ENCODE assay signal across 29 cellular contexts in genomic region chr7:135079068-135079467, GRCh38.
"Had no signal": no experiment of that assay in that cellular context is flagged by ENCODE, and none has a peak within 500 bp of the region (broad histone marks: within the 10 kb centered on the region; RNA-seq: fewer than 3 reads in every experiment).

No MANE protein-coding gene starts in this region.

- H3K27ac ChIP-seq: colonic mucosa, coronary artery, dorsolateral prefrontal cortex, epithelial cell of prostate, esophagus muscularis mucosa, esophagus squamous epithelium, foreskin keratinocyte, gastrocnemius medialis, gastroesophageal sphincter, heart left ventricle, heart right ventricle, hepatocyte had no signal

- H3K27me3 ChIP-seq: colonic mucosa, dorsolateral prefrontal cortex, esophagus muscularis mucosa, esophagus squamous epithelium, gastrocnemius medialis, gastroesophageal sphincter, heart left ventricle, heart right ventricle, hepatocyte had no signal

- H3K4me3 ChIP-seq: colonic mucosa, coronary artery, dorsolateral prefrontal cortex, esophagus muscularis mucosa, esophagus squamous epithelium, gastrocnemius medialis, gastroesophageal sphincter, heart left ventricle, heart right ventricle, hepatocyte had no signal

- H3K4me1 ChIP-seq: colonic mucosa, esophagus muscularis mucosa, esophagus squamous epithelium, foreskin keratinocyte, gastrocnemius medialis, gastroesophageal sphincter, heart left ventricle, heart right ventricle had no signal

- FAIRE-seq: colon, endometrium, endothelial cell of umbilical vein, frontal cortex had no signal

- ATAC-seq: effector memory CD8-positive, alpha-beta T cell; esophagus mucosa; foreskin keratinocyte; gastrocnemius medialis; gastroesophageal sphincter; heart left ventricle; heart right ventricle had no signal

- H3K4me2 ChIP-seq: hepatocyte had no signal

- DNase-seq: colonic mucosa; cortex of kidney; dermis blood vessel endothelial cell; dorsolateral prefrontal cortex; effector CD4-positive, alpha-beta T cell; effector CD8-positive, alpha-beta T cell; effector memory CD4-positive, alpha-beta T cell; effector memory CD8-positive, alpha-beta T cell; endodermal cell; erythroblast; esophagus squamous epithelium; foreskin fibroblast; foreskin keratinocyte; foreskin melanocyte; gastrocnemius medialis; glutamatergic neuron; head of caudate nucleus; heart left ventricle; heart right ventricle had no signal

- H3K79me2 ChIP-seq: hepatocyte had no signal

- H3K36me3 ChIP-seq: colonic mucosa, esophagus muscularis mucosa, esophagus squamous epithelium, gastrocnemius medialis, gastroesophageal sphincter, heart left ventricle, heart right ventricle had no signal

- H2AFZ ChIP-seq: hepatocyte had no signal

- H3K9me3 ChIP-seq: colonic mucosa, esophagus muscularis mucosa, esophagus squamous epithelium, gastrocnemius medialis, gastroesophageal sphincter, heart left ventricle, heart right ventricle had no signal
